33 cellular contexts compared by ENCODE assay signal in the genomic region with DNA sequence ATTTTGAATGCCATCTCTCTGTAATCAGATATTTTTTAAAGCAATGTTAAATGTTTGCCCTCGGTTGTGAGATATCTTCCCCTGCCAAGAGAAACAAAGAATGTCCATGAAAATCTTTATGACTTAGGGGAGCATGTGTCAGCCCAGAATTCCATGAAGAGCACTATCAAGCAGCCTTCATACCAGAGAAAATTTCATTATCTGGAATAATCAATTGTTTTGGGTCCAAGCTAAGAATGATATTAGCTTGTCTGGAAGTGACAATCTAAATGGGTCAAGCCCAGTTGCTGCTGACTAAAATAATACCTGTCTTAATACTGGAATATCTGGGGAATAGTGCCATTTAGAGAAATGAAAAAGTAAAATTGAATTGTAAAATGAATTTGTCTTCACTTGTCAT.
"Had no signal": no experiment of that assay in that cellular context is flagged by ENCODE, and none has a peak within 500 bp of the region (broad histone marks: within the 10 kb centered on the region; RNA-seq: fewer than 3 reads in every experiment).

No MANE protein-coding gene starts in this region.

- H3K4me1 Mint-ChIP-seq: activated CD4-positive, alpha-beta T cell treated with anti-CD3 and anti-CD28 coated beads for 36 hours; activated CD4-positive, alpha-beta T cell treated with anti-CD3 and anti-CD28 coated beads, Interleukin-2, amount 10 ng/mL, durations not matched to agents 24 days and 14 days; activated CD8-positive, alpha-beta memory T cell treated with anti-CD3 and anti-CD28 coated beads, Interleukin-2, amount 10 ng/mL, durations not matched to agents 7 days and 5 days; activated naive CD4-positive, alpha-beta T cell treated with anti-CD3 and anti-CD28 coated beads, Interleukin-2, amount 50 U/mL, for 24 hours; activated naive CD8-positive, alpha-beta T cell treated with anti-CD3 and anti-CD28 coated beads for 36 hours; activated naive CD8-positive, alpha-beta T cell treated with anti-CD3 and anti-CD28 coated beads, Interleukin-2, amount 50 U/mL, for 24 hours; central memory CD8-positive, alpha-beta T cell; endodermal cell; T-helper 17 cell had no signal

- ATAC-seq: activated CD4-positive, alpha-beta T cell treated with anti-CD3 and anti-CD28 coated beads for 36 hours; activated CD8-positive, alpha-beta memory T cell treated with anti-CD3 and anti-CD28 coated beads, Interleukin-2, amount 10 ng/mL, durations not matched to agents 7 days and 5 days; activated CD8-positive, alpha-beta T cell treated with anti-CD3 and anti-CD28 coated beads, Interleukin-2, amount 10 ng/mL, durations not matched to agents 7 days and 5 days; activated naive CD8-positive, alpha-beta T cell treated with anti-CD3 and anti-CD28 coated beads, Interleukin-2, amount 50 U/mL, for 24 hours; esophagus mucosa; T-helper 17 cell had no signal

- H3K36me3 Mint-ChIP-seq: activated CD4-positive, alpha-beta memory T cell treated with anti-CD3 and anti-CD28 coated beads for 36 hours; activated CD8-positive, alpha-beta memory T cell treated with anti-CD3 and anti-CD28 coated beads, Interleukin-2, amount 10 ng/mL, durations not matched to agents 7 days and 5 days; activated naive CD4-positive, alpha-beta T cell treated with anti-CD3 and anti-CD28 coated beads, Interleukin-2, amount 50 U/mL, for 24 hours; activated naive CD8-positive, alpha-beta T cell treated with anti-CD3 and anti-CD28 coated beads for 36 hours; brain had no signal

- H3K9me3 Mint-ChIP-seq: activated CD4-positive, alpha-beta memory T cell treated with anti-CD3 and anti-CD28 coated beads for 36 hours; activated CD4-positive, alpha-beta T cell treated with anti-CD3 and anti-CD28 coated beads, Interleukin-2, amount 10 ng/mL, durations not matched to agents 24 days and 14 days; activated naive CD4-positive, alpha-beta T cell treated with anti-CD3 and anti-CD28 coated beads for 36 hours; activated naive CD4-positive, alpha-beta T cell treated with anti-CD3 and anti-CD28 coated beads, Interleukin-2, amount 50 U/mL, for 24 hours; activated T-helper 1 cell treated with anti-CD3 and anti-CD28 coated beads, Interleukin-12 subunit alpha, Interleukin-12 subunit beta, Interleukin-2, Interleukin-4 antibody, amounts not matched to agents 30 ng/mL and 10 ng/mL and 1 ng/mL, durations not matched to agents 14 hours and 24 hours and 36 hours; activated T-helper 2 cell treated with anti-CD3 and anti-CD28 coated beads, Interferon-gamma antibody, Interleukin-2, Interleukin-4, amounts not matched to agents 10 μg/mL and 5 μg/mL and 100 μg/mL, durations not matched to agents 14 hours and 24 hours and 36 hours; brain; dendritic cell treated with granulocyte-macrophage colony-stimulating factor and Interleukin-4, amounts not matched to agents 40 ng/mL and 50 ng/mL, for 4 days; endodermal cell; T-helper 2 cell treated with Interferon-gamma antibody and Interleukin-4, amounts not matched to agents 5 μg/mL and 100 μg/mL, for 36 hours had no signal

- H3K27me3 ChIP-seq: ascending aorta, breast epithelium, dorsolateral prefrontal cortex had no signal

- DNase-seq: activated CD4-positive, alpha-beta memory T cell treated with anti-CD3 and anti-CD28 coated beads for 36 hours; activated CD4-positive, alpha-beta T cell treated with anti-CD3 and anti-CD28 coated beads for 36 hours; activated CD4-positive, alpha-beta T cell treated with anti-CD3 and anti-CD28 coated beads, Interleukin-2, amount 10 ng/mL, durations not matched to agents 24 days and 14 days; activated CD4-positive, CD25-positive, alpha-beta regulatory T cell; activated CD4-positive, CD25-positive, alpha-beta regulatory T cell treated with anti-CD3 and anti-CD28 coated beads, Interleukin-2, amount 50 U/mL, for 72 hours; activated CD8-positive, alpha-beta memory T cell treated with anti-CD3 and anti-CD28 coated beads, Interleukin-2, amount 10 ng/mL, durations not matched to agents 7 days and 5 days; activated CD8-positive, alpha-beta memory T cell treated with anti-CD3 and anti-CD28 coated beads, Interleukin-2, amount 50 U/mL, for 4 hours; activated CD8-positive, alpha-beta T cell treated with anti-CD3 and anti-CD28 coated beads, Interleukin-2, amount 10 ng/mL, durations not matched to agents 7 days and 5 days; activated effector memory CD4-positive, alpha-beta T cell treated with anti-CD3 and anti-CD28 coated beads, Interleukin-2, amount 50 U/mL, for 16 hours; activated naive CD4-positive, alpha-beta T cell treated with anti-CD3 and anti-CD28 coated beads for 36 hours; activated naive CD8-positive, alpha-beta T cell treated with anti-CD3 and anti-CD28 coated beads for 36 hours; activated naive CD8-positive, alpha-beta T cell treated with anti-CD3 and anti-CD28 coated beads, Interleukin-2, amount 50 U/mL, for 24 hours; activated T-cell treated with anti-CD3 and anti-CD28 coated beads, Interleukin-2, amount 50 U/mL, for 1 hour; activated T-cell treated with anti-CD3 and anti-CD28 coated beads, Interleukin-2, amount 50 U/mL, for 48 hours; dorsolateral prefrontal cortex; effector memory CD4-positive, alpha-beta T cell; endodermal cell; foreskin fibroblast; head of caudate nucleus; T-helper 1 cell; T-helper 17 cell; T1000 had no signal

- H3K36me3 ChIP-seq: ascending aorta, breast epithelium had no signal

- H3K4me1 ChIP-seq: ascending aorta, breast epithelium had no signal

- H3K4me3 ChIP-seq: ascending aorta, breast epithelium, coronary artery, dorsolateral prefrontal cortex had no signal

- H3K27ac ChIP-seq: ascending aorta, breast epithelium, coronary artery, dorsolateral prefrontal cortex had no signal

- H3K9me3 ChIP-seq: ascending aorta, breast epithelium had no signal

- H3K27ac Mint-ChIP-seq: activated CD4-positive, alpha-beta memory T cell treated with anti-CD3 and anti-CD28 coated beads for 36 hours; activated CD4-positive, alpha-beta T cell treated with anti-CD3 and anti-CD28 coated beads for 36 hours; activated CD4-positive, alpha-beta T cell treated with anti-CD3 and anti-CD28 coated beads, Interleukin-2, amount 10 ng/mL, durations not matched to agents 24 days and 14 days; activated CD8-positive, alpha-beta memory T cell treated with anti-CD3 and anti-CD28 coated beads, Interleukin-2, amount 10 ng/mL, durations not matched to agents 7 days and 5 days; activated CD8-positive, alpha-beta T cell treated with anti-CD3 and anti-CD28 coated beads, Interleukin-2, amount 10 ng/mL, durations not matched to agents 7 days and 5 days; activated naive CD4-positive, alpha-beta T cell treated with anti-CD3 and anti-CD28 coated beads for 36 hours; activated naive CD4-positive, alpha-beta T cell treated with anti-CD3 and anti-CD28 coated beads, Interleukin-2, amount 50 U/mL, for 24 hours; activated naive CD8-positive, alpha-beta T cell treated with anti-CD3 and anti-CD28 coated beads for 36 hours; activated naive CD8-positive, alpha-beta T cell treated with anti-CD3 and anti-CD28 coated beads, Interleukin-2, amount 50 U/mL, for 24 hours; activated T-helper 1 cell treated with anti-CD3 and anti-CD28 coated beads, Interleukin-12 subunit alpha, Interleukin-12 subunit beta, Interleukin-2, Interleukin-4 antibody, amounts not matched to agents 30 ng/mL and 10 ng/mL and 1 ng/mL, durations not matched to agents 14 hours and 24 hours and 36 hours; activated T-helper 2 cell treated with anti-CD3 and anti-CD28 coated beads, Interferon-gamma antibody, Interleukin-2, Interleukin-4, amounts not matched to agents 10 μg/mL and 5 μg/mL and 100 μg/mL, durations not matched to agents 14 hours and 24 hours and 36 hours; dendritic cell treated with granulocyte-macrophage colony-stimulating factor and Interleukin-4, amounts not matched to agents 40 ng/mL and 50 ng/mL, for 4 days; endodermal cell; T-helper 17 cell; T-helper 2 cell treated with Interferon-gamma antibody and Interleukin-4, amounts not matched to agents 5 μg/mL and 100 μg/mL, for 36 hours had no signal

- H3K27me3 Mint-ChIP-seq: activated CD4-positive, alpha-beta memory T cell treated with anti-CD3 and anti-CD28 coated beads for 36 hours; activated CD4-positive, alpha-beta T cell treated with anti-CD3 and anti-CD28 coated beads for 36 hours; activated CD4-positive, alpha-beta T cell treated with anti-CD3 and anti-CD28 coated beads, Interleukin-2, amount 10 ng/mL, durations not matched to agents 24 days and 14 days; activated CD8-positive, alpha-beta memory T cell treated with anti-CD3 and anti-CD28 coated beads, Interleukin-2, amount 10 ng/mL, durations not matched to agents 7 days and 5 days; activated naive CD4-positive, alpha-beta T cell treated with anti-CD3 and anti-CD28 coated beads, Interleukin-2, amount 50 U/mL, for 24 hours; activated naive CD8-positive, alpha-beta T cell treated with anti-CD3 and anti-CD28 coated beads for 36 hours; activated naive CD8-positive, alpha-beta T cell treated with anti-CD3 and anti-CD28 coated beads, Interleukin-2, amount 50 U/mL, for 24 hours; brain; central memory CD8-positive, alpha-beta T cell; dendritic cell treated with granulocyte-macrophage colony-stimulating factor and Interleukin-4, amounts not matched to agents 40 ng/mL and 50 ng/mL, for 4 days; T-helper 17 cell had no signal

- H3K4me3 Mint-ChIP-seq: activated CD4-positive, alpha-beta memory T cell treated with anti-CD3 and anti-CD28 coated beads for 36 hours; activated CD4-positive, alpha-beta T cell treated with anti-CD3 and anti-CD28 coated beads for 36 hours; activated CD4-positive, alpha-beta T cell treated with anti-CD3 and anti-CD28 coated beads, Interleukin-2, amount 10 ng/mL, durations not matched to agents 24 days and 14 days; activated CD8-positive, alpha-beta memory T cell treated with anti-CD3 and anti-CD28 coated beads, Interleukin-2, amount 10 ng/mL, durations not matched to agents 7 days and 5 days; activated CD8-positive, alpha-beta T cell treated with anti-CD3 and anti-CD28 coated beads, Interleukin-2, amount 10 ng/mL, durations not matched to agents 7 days and 5 days; activated naive CD4-positive, alpha-beta T cell treated with anti-CD3 and anti-CD28 coated beads for 36 hours; activated naive CD4-positive, alpha-beta T cell treated with anti-CD3 and anti-CD28 coated beads, Interleukin-2, amount 50 U/mL, for 24 hours; activated naive CD8-positive, alpha-beta T cell treated with anti-CD3 and anti-CD28 coated beads for 36 hours; activated naive CD8-positive, alpha-beta T cell treated with anti-CD3 and anti-CD28 coated beads, Interleukin-2, amount 50 U/mL, for 24 hours; activated T-helper 1 cell treated with anti-CD3 and anti-CD28 coated beads, Interleukin-12 subunit alpha, Interleukin-12 subunit beta, Interleukin-2, Interleukin-4 antibody, amounts not matched to agents 30 ng/mL and 10 ng/mL and 1 ng/mL, durations not matched to agents 14 hours and 24 hours and 36 hours; brain; central memory CD8-positive, alpha-beta T cell; dendritic cell treated with granulocyte-macrophage colony-stimulating factor and Interleukin-4, amounts not matched to agents 40 ng/mL and 50 ng/mL, for 4 days; endodermal cell; T-helper 17 cell; T-helper 2 cell treated with Interferon-gamma antibody and Interleukin-4, amounts not matched to agents 5 μg/mL and 100 μg/mL, for 36 hours had no signal
